ENCODE assay signal across 15 cellular contexts in the genomic region with DNA sequence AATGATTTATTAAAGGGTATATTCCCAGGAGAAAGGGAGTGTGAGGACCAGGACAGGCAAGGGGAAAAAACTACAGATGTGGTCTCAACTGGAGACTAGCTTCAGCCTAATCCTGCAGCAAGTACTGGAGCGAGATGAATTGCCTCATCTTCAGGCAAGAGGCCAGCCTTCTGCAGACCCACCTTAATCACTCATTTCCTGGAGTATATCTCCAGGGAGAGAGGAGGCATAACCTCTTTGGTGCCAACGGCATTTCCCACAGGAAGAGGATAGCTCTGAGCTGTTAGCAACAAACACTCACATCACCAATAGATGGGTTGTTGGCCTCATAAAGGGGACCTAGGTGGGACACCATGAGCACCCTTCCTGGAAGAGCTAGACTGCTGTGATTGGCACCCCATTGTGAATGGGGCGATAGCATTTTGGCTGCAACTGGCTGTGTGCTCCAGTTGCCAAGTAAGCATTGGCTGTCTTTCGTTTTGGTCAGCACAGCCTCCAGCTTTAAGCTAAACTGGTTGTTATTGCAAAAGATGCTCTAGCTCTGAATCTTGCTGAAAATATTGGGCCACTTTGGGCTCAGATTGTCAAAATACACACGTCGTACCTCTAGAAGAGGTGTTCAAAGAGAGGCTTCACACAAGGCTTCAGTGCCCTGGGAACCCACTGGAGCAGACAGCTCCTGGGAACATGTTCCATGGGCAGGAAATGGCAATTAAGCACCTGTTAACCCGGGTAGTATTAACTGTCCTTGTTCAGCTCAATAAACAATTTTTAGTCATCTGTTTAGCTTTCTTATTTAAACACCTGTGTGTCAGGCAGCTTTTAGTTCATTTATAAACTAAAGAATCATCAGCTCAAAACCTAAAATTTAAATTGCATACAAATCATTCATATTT.
A peak's percentile ranks its signal among the peaks of the same experiment; 100 is the strongest.
DNase-seq lines count a peak whose midpoint lies in the region; ATAC-seq and TF ChIP-seq lines count a peak whose summit lies in the region.
"Had no signal": no experiment of that assay in that cellular context is flagged by ENCODE, and none has a peak within 500 bp of the region (broad histone marks: within the 10 kb centered on the region; RNA-seq: fewer than 3 reads in every experiment).

No MANE protein-coding gene starts in this region.

- no peaks in the 10 kb centered on the region for H3K4me1 Mint-ChIP-seq in endodermal cell
- H3K4me1 Mint-ChIP-seq: activated CD4-positive, alpha-beta T cell treated with anti-CD3 and anti-CD28 coated beads, Interleukin-2, amount 10 ng/mL, durations not matched to agents 24 days and 14 days; H9; memory B cell had no signal

- no peak overlapping the region for H3K27ac ChIP-seq in left ventricle myocardium inferior (replicated peaks)
- no peak overlapping the region for H3K27ac ChIP-seq in endodermal cell (ENCODE audit: low read depth, low read length)
- H3K27ac ChIP-seq: HL-60, neural progenitor cell had no signal

- no peaks in the 10 kb centered on the region for H3K27me3 Mint-ChIP-seq in endodermal cell (ENCODE audit: insufficient read depth)
- H3K27me3 Mint-ChIP-seq: activated CD4-positive, alpha-beta T cell treated with anti-CD3 and anti-CD28 coated beads, Interleukin-2, amount 10 ng/mL, durations not matched to agents 24 days and 14 days; memory B cell had no signal

- peaks cover 5% of the 10 kb centered on the region for H3K4me1 ChIP-seq in left ventricle myocardium inferior
- no peaks in the 10 kb centered on the region for H3K4me1 ChIP-seq in endodermal cell (ENCODE audit: control insufficient read depth, insufficient read depth, low read length)
- H3K4me1 ChIP-seq: neural progenitor cell had no signal

- H3K27me3 ChIP-seq in left ventricle myocardium inferior (ENCODE audit: low read depth) (no peaks in the 10 kb centered on the region), endodermal cell (ENCODE audit: control insufficient read depth, insufficient read depth, low read length, poor library complexity, severe bottlenecking) (no peaks in the 10 kb centered on the region)
- H3K27me3 ChIP-seq: neural progenitor cell had no signal

- intact Hi-C loops in left ventricle myocardium superior (cut with micrococcal nuclease), result no loop called here
- intact Hi-C loops in left ventricle myocardium inferior (cut with micrococcal nuclease), result no loop called here

- H3K4me3 ChIP-seq in left ventricle myocardium inferior (no peak overlapping the region), endodermal cell (ENCODE audit: low read length) (no peak overlapping the region)
- H3K4me3 ChIP-seq: neural progenitor cell had no signal

- H3K36me3 Mint-ChIP-seq in endodermal cell (ENCODE audit: low read depth), result no peaks in the 10 kb centered on the region
- H3K36me3 Mint-ChIP-seq: memory B cell, neural progenitor cell had no signal

- H3K27ac Mint-ChIP-seq in endodermal cell, result no peak overlapping the region
- H3K27ac Mint-ChIP-seq: activated CD4-positive, alpha-beta T cell treated with anti-CD3 and anti-CD28 coated beads, Interleukin-2, amount 10 ng/mL, durations not matched to agents 24 days and 14 days; H9; memory B cell; neural progenitor cell had no signal

- no peak overlapping the region for H3K9ac ChIP-seq in endodermal cell (ENCODE audit: extremely low read depth, low read length, poor library complexity, severe bottlenecking)
- H3K9ac ChIP-seq: neural progenitor cell had no signal

- DNase-seq in left ventricle myocardium superior (no peak), left ventricle myocardium inferior (no peak), NCI-H2196 treated with DMSO at 0.1 percent for 48 hours (lab: John Stamatoyannopoulos, UW; ENCODE audit: unreplicated experiment) (peak; percentile 32), endodermal cell (peak; percentile 43), HUDEP-2 (lab: John Stamatoyannopoulos, UW; ENCODE audit: unreplicated experiment in 76 of 76) (no peak), OCI-M2 (lab: John Stamatoyannopoulos, UW; ENCODE audit: unreplicated experiment) (no peak)
- DNase-seq: activated CD4-positive, alpha-beta T cell treated with anti-CD3 and anti-CD28 coated beads, Interleukin-2, amount 10 ng/mL, durations not matched to agents 24 days and 14 days; Calu3; cortex of kidney; H9 had no signal

- WGBS in endodermal cell (ENCODE audit: insufficient coverage in 1 of 2, insufficient read length in 1 of 2), 2 experiments, result 88 to 93% methylated on average over 4 to 7 of the region's 7 CpGs

- H3K36me3 ChIP-seq in left ventricle myocardium inferior, result no peaks in the 10 kb centered on the region
- H3K36me3 ChIP-seq in endodermal cell (ENCODE audit: control insufficient read depth, insufficient read depth, low read length), result no peaks in the 10 kb centered on the region
- H3K36me3 ChIP-seq: neural progenitor cell had no signal

- ATAC-seq in left ventricle myocardium superior (peak; percentile 56), GM19328 (IDR thresholded peaks at IDR 0.05; ENCODE audit: unreplicated experiment) (no peak)
- no peak for ATAC-seq in activated CD4-positive, CD25-positive, alpha-beta regulatory T cell treated with anti-CD3 and anti-CD28 coated beads, Interleukin-2, amount 50 U/mL, for 24 hours

- TF ChIP-seq CTCF in left ventricle myocardium inferior (IDR thresholded peaks at IDR 0.05; ENCODE audit: borderline replicate concordance) (no peak), endodermal cell (conservative IDR thresholded peaks at IDR 0.05) (no peak)

- peaks cover 5% of the 10 kb centered on the region for H3K9me3 ChIP-seq in left ventricle myocardium inferior (replicated peaks)
- H3K9me3 ChIP-seq in endodermal cell (ENCODE audit: control insufficient read depth, low read length), result no peaks in the 10 kb centered on the region

- no peaks in the 10 kb centered on the region for H3K9me3 Mint-ChIP-seq in endodermal cell
- H3K9me3 Mint-ChIP-seq: activated CD4-positive, alpha-beta T cell treated with anti-CD3 and anti-CD28 coated beads, Interleukin-2, amount 10 ng/mL, durations not matched to agents 24 days and 14 days; H9; memory B cell; neural progenitor cell had no signal

- H3K4me3 Mint-ChIP-seq in endodermal cell, result no peak overlapping the region
- H3K4me3 Mint-ChIP-seq: activated CD4-positive, alpha-beta T cell treated with anti-CD3 and anti-CD28 coated beads, Interleukin-2, amount 10 ng/mL, durations not matched to agents 24 days and 14 days; H9; memory B cell; neural progenitor cell had no signal

Comparison
In these comparisons a context has a peak if more than half of its experiments do, and no peak if none do; other contexts are left out.
1. DNase-seq: peak in NCI-H2196 treated with DMSO at 0.1 percent for 48 hours (single experiment) and endodermal cell (single experiment); none in left ventricle myocardium superior (single experiment), left ventricle myocardium inferior (single experiment), HUDEP-2 (0 of 76) and OCI-M2 (single experiment).